In genomic region chr15:91018178-91018577, GRCh38 we compare ENCODE assay signal across 23 cellular contexts. TPM values are rescaled to one million over a fixed set of nuclear protein-coding genes. Genes with fewer than 3 reads are reported as not detected.
DNase-seq lines count a peak whose midpoint lies in the region; ATAC-seq and TF ChIP-seq lines count a peak whose summit lies in the region.
"Had no signal": no experiment of that assay in that cellular context is flagged by ENCODE, and none has a peak within 500 bp of the region (broad histone marks: within the 10 kb centered on the region; RNA-seq: fewer than 3 reads in every experiment).

No MANE protein-coding gene starts in this region.

- H3K9ac ChIP-seq in H9 (ENCODE audit: extremely low read depth, insufficient read length, low read length) = peak overlapping the region; percentile 8

- peaks cover 11% of the 10 kb centered on the region for H3K23me2 ChIP-seq in H9 (ENCODE audit: insufficient read length, low read depth, low read length, poor library complexity, severe bottlenecking)

- no peak overlapping the region for H2BK12ac ChIP-seq in H9 (ENCODE audit: insufficient read length, low read depth, low read length)

- no peak for ATAC-seq in activated naive CD8-positive, alpha-beta T cell treated with anti-CD3 and anti-CD28 coated beads, Interleukin-2, amount 50 U/mL, for 24 hours
- ATAC-seq: gastroesophageal sphincter had no signal

- no peak overlapping the region for H3K14ac ChIP-seq in H9 (ENCODE audit: insufficient read depth, low read length)

- H3K4ac ChIP-seq in H9 (ENCODE audit: low read depth, low read length) = no peak overlapping the region

- H3K18ac ChIP-seq in H9 (ENCODE audit: insufficient read length, low read depth, low read length) = no peak overlapping the region

- CTCF ChIA-PET in CD4-positive, alpha-beta memory T cell (lab: Charles Lee; ENCODE audit: partially characterized antibody) = interaction anchor here (2.4 kb wide), 1 partner anchor 15 kb away, joined by 9 read pairs; no protein-coding TSS in a partner anchor

- no peak overlapping the region for H3K4me3 ChIP-seq in CD4-positive, alpha-beta memory T cell (ENCODE audit: low read length in 2 of 2)
- H3K4me3 ChIP-seq: esophagus muscularis mucosa, gastroesophageal sphincter, MG63, spleen, thoracic aorta had no signal

- H3K23ac ChIP-seq in H9 (ENCODE audit: insufficient read length, low read depth, low read length) = no peak overlapping the region

- H2BK5ac ChIP-seq in H9 (ENCODE audit: insufficient read length, low read length) = no peak overlapping the region

- H3K4me3 Mint-ChIP-seq in CD4-positive, alpha-beta memory T cell = peak overlapping the region in 2 of 8 donors; percentile 50 to 57
- H3K4me3 Mint-ChIP-seq in H9 = no peak overlapping the region
- H3K4me3 Mint-ChIP-seq in activated naive CD8-positive, alpha-beta T cell treated with anti-CD3 and anti-CD28 coated beads, Interleukin-2, amount 50 U/mL, for 24 hours = no peak overlapping the region
- H3K4me3 Mint-ChIP-seq in nephron = peak overlapping the region; percentile 2 to 29 (median 27)
- H3K4me3 Mint-ChIP-seq: B cell had no signal

- no peaks in the 10 kb centered on the region for H3K27me3 Mint-ChIP-seq in CD4-positive, alpha-beta memory T cell
- no peaks in the 10 kb centered on the region for H3K27me3 Mint-ChIP-seq in H9 (ENCODE audit: low read depth)
- no peaks in the 10 kb centered on the region for H3K27me3 Mint-ChIP-seq in activated naive CD8-positive, alpha-beta T cell treated with anti-CD3 and anti-CD28 coated beads, Interleukin-2, amount 50 U/mL, for 24 hours
- no peaks in the 10 kb centered on the region for H3K27me3 Mint-ChIP-seq in nephron (ENCODE audit: low read depth)
- H3K27me3 Mint-ChIP-seq: B cell had no signal

- H3K27me3 ChIP-seq in CD4-positive, alpha-beta memory T cell (ENCODE audit: insufficient read depth, low read length) = no peaks in the 10 kb centered on the region
- no peaks in the 10 kb centered on the region for H3K27me3 ChIP-seq in H9 (ENCODE audit: insufficient read depth, low read length)
- H3K27me3 ChIP-seq: esophagus muscularis mucosa, gastroesophageal sphincter, MG63, spleen had no signal

- no peak overlapping the region for H4K8ac ChIP-seq in H9 (replicated peaks; ENCODE audit: insufficient read length, low read depth, low read length)

- no peak overlapping the region for H2AK5ac ChIP-seq in H9 (ENCODE audit: insufficient read length, low read length)

- DNase-seq in CD4-positive, alpha-beta memory T cell = no peak
- DNase-seq in H9 (no peak), NCI-H2081 (lab: John Stamatoyannopoulos, UW) (no peak), RPMI8226 (no peak)
- no peak for DNase-seq in activated naive CD8-positive, alpha-beta T cell treated with anti-CD3 and anti-CD28 coated beads, Interleukin-2, amount 50 U/mL, for 24 hours
- no peak for DNase-seq in stimulated activated CD4-positive, alpha-beta T cell treated with anti-CD3 and anti-CD28 coated beads, Interleukin-4, amount 100 ng/mL, for 24 hours
- DNase-seq: activated effector memory CD4-positive, alpha-beta T cell treated with Interleukin-2 at 50 U/mL for 16 hours; aorta; cerebellar nuclear complex; DMS 273 treated with DMSO at 0.1 percent for 48 hours; effector CD8-positive, alpha-beta T cell; kidney glomerular epithelial cell; mesenchymal stem cell; MG63; NCI-H1436; NCI-H69; spleen; stimulated activated CD8-positive, alpha-beta memory T cell treated with anti-CD3 and anti-CD28 coated beads, Interleukin-4, amount 100 ng/mL, for 48 hours had no signal

- POLR2A ChIA-PET in CD4-positive, alpha-beta memory T cell (lab: Charles Lee; ENCODE audit: partially characterized antibody) = no interaction called here

- peaks cover 25 to 38% of the 10 kb centered on the region in 2 donors for H3K36me3 Mint-ChIP-seq in CD4-positive, alpha-beta memory T cell
- peaks cover 9 to 22% (median 19%) of the 10 kb centered on the region in 3 experiments; a peak in 5 of 7 replicates for H3K36me3 Mint-ChIP-seq in H9 (ENCODE audit: insufficient read depth in 1 of 3, low read depth in 3 of 3)
- H3K36me3 Mint-ChIP-seq in activated naive CD8-positive, alpha-beta T cell treated with anti-CD3 and anti-CD28 coated beads, Interleukin-2, amount 50 U/mL, for 24 hours (ENCODE audit: low read depth) = peaks cover 14% of the 10 kb centered on the region
- peaks cover 21% of the 10 kb centered on the region for H3K36me3 Mint-ChIP-seq in nephron (ENCODE audit: low read depth)

- peaks cover 33 to 56% (median 40%) of the 10 kb centered on the region in 4 donors for H3K4me1 Mint-ChIP-seq in CD4-positive, alpha-beta memory T cell
- peaks cover 16% of the 10 kb centered on the region in 2 experiments for H3K4me1 Mint-ChIP-seq in H9
- peaks cover 33% of the 10 kb centered on the region for H3K4me1 Mint-ChIP-seq in activated naive CD8-positive, alpha-beta T cell treated with anti-CD3 and anti-CD28 coated beads, Interleukin-2, amount 50 U/mL, for 24 hours
- H3K4me1 Mint-ChIP-seq in nephron = peaks cover 36% of the 10 kb centered on the region

- no peak overlapping the region for H3T11ph ChIP-seq in H9 (ENCODE audit: low read length)

- H4K5ac ChIP-seq in H9 (ENCODE audit: insufficient read length, low read depth, low read length) = no peak overlapping the region

- intact Hi-C loops in CD4-positive, alpha-beta memory T cell (cut with micrococcal nuclease) = no loop called here

- no peak overlapping the region for H3K27ac ChIP-seq in CD4-positive, alpha-beta memory T cell (ENCODE audit: low read depth, low read length)
- no peak overlapping the region for H3K27ac ChIP-seq in H9 (ENCODE audit: insufficient read length, low read depth, low read length)
- H3K27ac ChIP-seq: esophagus muscularis mucosa, gastroesophageal sphincter, spleen, thoracic aorta had no signal

- no peaks in the 10 kb centered on the region for H3K79me1 ChIP-seq in H9 (ENCODE audit: insufficient read depth, low read depth, low read length, poor library complexity, severe bottlenecking)

- H3K4me1 ChIP-seq in CD4-positive, alpha-beta memory T cell (ENCODE audit: insufficient read depth, low read length) = peaks cover 30% of the 10 kb centered on the region
- H3K4me1 ChIP-seq in H9 (ENCODE audit: insufficient read depth, low read length) = peaks cover 6% of the 10 kb centered on the region; the same call in 1 of the 2 replicates

- no peaks in the 10 kb centered on the region for H3K9me3 ChIP-seq in CD4-positive, alpha-beta memory T cell (ENCODE audit: control insufficient read depth in 1 of 2, low read length in 2 of 2)
- H3K9me3 ChIP-seq in H9 (ENCODE audit: control insufficient read depth, low read depth, low read length) = no peaks in the 10 kb centered on the region
- H3K9me3 ChIP-seq: esophagus muscularis mucosa, gastroesophageal sphincter, MG63, spleen, thoracic aorta had no signal

- H3K79me2 ChIP-seq in H9 (ENCODE audit: insufficient read depth, low read length) = no peaks in the 10 kb centered on the region; the same call in 1 of the 2 replicates

- H3K27ac Mint-ChIP-seq in CD4-positive, alpha-beta memory T cell = peak overlapping the region in 6 of 7 donors; percentile 12 to 88 (median 49)
- H3K27ac Mint-ChIP-seq in H9 = peak overlapping the region in 2 of 3 experiments; percentile 41 to 49; a peak in 4 of 7 replicates
- H3K27ac Mint-ChIP-seq in activated naive CD8-positive, alpha-beta T cell treated with anti-CD3 and anti-CD28 coated beads, Interleukin-2, amount 50 U/mL, for 24 hours = peak overlapping the region; percentile 4
- no peak overlapping the region for H3K27ac Mint-ChIP-seq in nephron
- H3K27ac Mint-ChIP-seq: B cell had no signal

- peaks cover 25% of the 10 kb centered on the region for H3K36me3 ChIP-seq in CD4-positive, alpha-beta memory T cell (ENCODE audit: insufficient read depth, low read length)

- no peak overlapping the region for H2AFZ ChIP-seq in H9 (ENCODE audit: low read length)

- TF ChIP-seq CTCF in H9 (conservative IDR thresholded peaks at IDR 0.05) (no peak), nephron (IDR thresholded peaks at IDR 0.05; ENCODE audit: unreplicated experiment in 3 of 3) (no peak)

- no peak overlapping the region for H3K56ac ChIP-seq in H9 (ENCODE audit: insufficient read length, low read depth, low read length)

- H4K91ac ChIP-seq in H9 (ENCODE audit: insufficient read length, low read depth, low read length) = no peak overlapping the region

- no peaks in the 10 kb centered on the region for H4K20me1 ChIP-seq in H9 (ENCODE audit: control insufficient read depth, insufficient read depth, insufficient read length)

- H2BK20ac ChIP-seq in H9 (ENCODE audit: low read depth, low read length, poor library complexity, severe bottlenecking) = no peak overlapping the region

- no peak overlapping the region for H3K4me2 ChIP-seq in H9 (ENCODE audit: insufficient read depth, insufficient read length, low read length)

- H2BK15ac ChIP-seq in H9 (ENCODE audit: low read depth, low read length) = no peak overlapping the region

- H3K9me3 Mint-ChIP-seq in CD4-positive, alpha-beta memory T cell = no peaks in the 10 kb centered on the region
- H3K9me3 Mint-ChIP-seq in H9 = no peaks in the 10 kb centered on the region
- H3K9me3 Mint-ChIP-seq in activated naive CD8-positive, alpha-beta T cell treated with anti-CD3 and anti-CD28 coated beads, Interleukin-2, amount 50 U/mL, for 24 hours = no peaks in the 10 kb centered on the region
- H3K9me3 Mint-ChIP-seq in nephron = no peaks in the 10 kb centered on the region

- H2BK120ac ChIP-seq in H9 (ENCODE audit: low read depth, low read length, poor library complexity, severe bottlenecking) = no peak overlapping the region

- WGBS in H9 (ENCODE audit: extremely low coverage, insufficient read length, low lambda C conversion rate) = no CpG with 5 or more reads among the region's 3 CpGs

RNA-seq across cellular contexts. Expression of gene VPS33B, which starts 4.2 kb away (rescaled TPM):
- total RNA-seq in CD4-positive, alpha-beta memory T cell = 10 to 100 TPM; 26.9 to 27.8 TPM
- polyA plus RNA-seq in CD4-positive, alpha-beta memory T cell = 10 to 100 TPM in 1 of 2 donors, 1 to 10 TPM in 1; 4.7 to 11.3 TPM
- total RNA-seq in H9 (2021) = 16.3 and 21.1 TPM in 2 replicates

RNA-seq across cellular contexts. Expression of gene PRC1, which starts 23.8 kb away (rescaled TPM):
- 1 to 10 TPM; 8.1 to 8.6 TPM for total RNA-seq in CD4-positive, alpha-beta memory T cell
- polyA plus RNA-seq in CD4-positive, alpha-beta memory T cell = 1 to 10 TPM; 2.3 TPM
- 70.5 and 75.7 TPM in 2 replicates for total RNA-seq in H9 (2021)

Comparison
In these comparisons a context has a peak if more than half of its experiments do, and no peak if none do; other contexts are left out.
1. H3K27ac Mint-ChIP-seq: peak in CD4-positive, alpha-beta memory T cell (6 of 7), H9 (2 of 3) and activated naive CD8-positive, alpha-beta T cell treated with anti-CD3 and anti-CD28 coated beads, Interleukin-2, amount 50 U/mL, for 24 hours (single experiment); none in nephron (0 of 3).
2. H3K4me3 Mint-ChIP-seq: peak in nephron (3 of 3); none in H9 (0 of 2) and activated naive CD8-positive, alpha-beta T cell treated with anti-CD3 and anti-CD28 coated beads, Interleukin-2, amount 50 U/mL, for 24 hours (single experiment).